ENCODE assay signal across 25 cellular contexts in the genomic region with DNA sequence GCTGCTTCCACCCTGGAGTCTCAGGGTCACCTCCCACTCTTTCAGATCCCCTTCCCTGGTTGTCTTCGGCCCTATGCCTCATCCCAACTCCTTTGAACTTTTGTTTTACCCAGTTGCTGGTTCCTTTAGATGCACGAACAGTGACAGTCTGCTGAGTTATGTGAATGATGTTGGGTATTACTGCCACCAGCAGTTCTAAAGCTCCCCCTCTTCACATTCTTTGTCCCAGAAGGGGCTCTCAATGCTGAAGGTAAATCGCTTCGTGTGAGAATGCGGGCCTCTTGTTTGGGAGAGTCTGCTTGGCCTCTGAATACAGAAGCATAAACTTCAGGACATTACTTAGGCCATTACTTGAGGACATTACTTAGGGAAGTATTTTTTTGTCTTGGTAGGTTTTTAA.
DNase-seq lines count a peak whose midpoint lies in the region; ATAC-seq and TF ChIP-seq lines count a peak whose summit lies in the region.
"Had no signal": no experiment of that assay in that cellular context is flagged by ENCODE, and none has a peak within 500 bp of the region (broad histone marks: within the 10 kb centered on the region; RNA-seq: fewer than 3 reads in every experiment).

No MANE protein-coding gene starts in this region.

- no peak overlapping the region for H2BK120ac ChIP-seq in mesendoderm (ENCODE audit: low read depth, low read length)

- H3K23ac ChIP-seq in mesendoderm (ENCODE audit: low read length) = no peak overlapping the region

- H3K9ac ChIP-seq in NT2/D1 (ENCODE audit: insufficient read length, low read depth) (no peak overlapping the region), mesendoderm (ENCODE audit: low read length) (no peak overlapping the region)
- H3K9ac ChIP-seq: BLaER1, SK-N-SH had no signal

- H3K4me3 ChIP-seq in GM23338 (no peak overlapping the region), NT2/D1 (ENCODE audit: insufficient read length, low read depth) (no peak overlapping the region), mesendoderm (ENCODE audit: low read length) (no peak overlapping the region)
- H3K4me3 ChIP-seq: A549, BLaER1 had no signal

- peak overlapping the region; percentile 18 for H3K4ac ChIP-seq in mesendoderm (ENCODE audit: low read depth, low read length)

- H4K5ac ChIP-seq in mesendoderm (ENCODE audit: low read length) = no peak overlapping the region

- no peaks in the 10 kb centered on the region for H3K9me3 ChIP-seq in NT2/D1 (ENCODE audit: insufficient read depth, low read length)
- H3K9me3 ChIP-seq: A549, BLaER1, SK-N-SH had no signal

- H3K36me3 Mint-ChIP-seq in GM23338 (ENCODE audit: low read depth) (peaks cover 6% of the 10 kb centered on the region), osteocyte (ENCODE audit: unreplicated experiment) (no peaks in the 10 kb centered on the region)
- H3K36me3 Mint-ChIP-seq: CD4-positive, alpha-beta memory T cell had no signal

- no peaks in the 10 kb centered on the region for H3K9me3 Mint-ChIP-seq in GM23338
- peaks cover 5% of the 10 kb centered on the region for H3K9me3 Mint-ChIP-seq in osteocyte (ENCODE audit: unreplicated experiment)

- no peaks in the 10 kb centered on the region for H3F3A ChIP-seq in GM23338 (replicated peaks; ENCODE audit: low read depth)

- H3K27ac ChIP-seq in GM23338 (ENCODE audit: low read depth) = peak overlapping the region; percentile 13; the same call in 1 of the 2 replicates
- H3K27ac ChIP-seq in mesendoderm (ENCODE audit: low read depth, low read length) = peak overlapping the region; percentile 57
- H3K27ac ChIP-seq: BLaER1, HL-60 had no signal

- H3K36me3 ChIP-seq in GM23338 (ENCODE audit: insufficient read depth) (0 out of 2 replicates have a peak, but pooled peaks cover 3% of the 10 kb centered on the region), NT2/D1 (ENCODE audit: insufficient read depth, insufficient read length, low read length) (no peaks in the 10 kb centered on the region), mesendoderm (ENCODE audit: control insufficient read depth, insufficient read depth, low read length) (no peaks in the 10 kb centered on the region)
- H3K36me3 ChIP-seq: BLaER1 had no signal

- H2AK5ac ChIP-seq in mesendoderm (ENCODE audit: low read length) = peak overlapping the region; percentile 62

- peak overlapping the region; percentile 12; the same call in 1 of the 2 replicates for H3K27ac Mint-ChIP-seq in GM23338
- no peak overlapping the region for H3K27ac Mint-ChIP-seq in osteocyte (ENCODE audit: unreplicated experiment)
- H3K27ac Mint-ChIP-seq: CD4-positive, alpha-beta memory T cell had no signal

- H3K56ac ChIP-seq in mesendoderm (ENCODE audit: low read length) = peak overlapping the region; percentile 47

- peaks cover 9% of the 10 kb centered on the region for H3K27me3 Mint-ChIP-seq in GM23338 (ENCODE audit: insufficient read depth, low read depth, poor library complexity)
- H3K27me3 Mint-ChIP-seq in osteocyte (ENCODE audit: unreplicated experiment) = no peaks in the 10 kb centered on the region
- H3K27me3 Mint-ChIP-seq: CD4-positive, alpha-beta memory T cell had no signal

- H2BK15ac ChIP-seq in mesendoderm (replicated peaks; ENCODE audit: low read depth) = no peak overlapping the region

- no peaks in the 10 kb centered on the region for H3K9me2 ChIP-seq in GM23338 (ENCODE audit: insufficient read depth)
- H3K9me2 ChIP-seq: SK-N-SH had no signal

- H3K18ac ChIP-seq in mesendoderm (ENCODE audit: low read length) = peak overlapping the region; percentile 39

- no peaks in the 10 kb centered on the region; the same call in 1 of the 2 replicates for H4K20me1 ChIP-seq in GM23338 (replicated peaks; ENCODE audit: insufficient read depth)
- H4K20me1 ChIP-seq: BLaER1 had no signal

- DNase-seq in GM23338 (ENCODE audit: low spot score) (peak; percentile 27), NT2/D1 (ENCODE audit: low read depth, low spot score) (peak; percentile 11), mesendoderm (peak; percentile 54), osteocyte (ENCODE audit: extremely low spot score, unreplicated experiment) (peak; percentile 60), kidney tubule cell (ENCODE audit: low spot score) (no peak), activated gamma-delta T cell (lab: John Stamatoyannopoulos, UW) (no peak), HPDE6-E6E7 (ENCODE audit: extremely low spot score) (no peak)
- DNase-seq: CD4-positive, alpha-beta memory T cell; DMS153; EL; H7; MM.1S; NCI-H1092; NCI-H2081; NCI-H226; NCI-H524; NCI-H82; PC-3; RPMI8226; SHP77 treated with DMSO at 0.1 percent for 48 hours; SK-N-SH had no signal

- H3K27me3 ChIP-seq in GM23338 (ENCODE audit: insufficient read depth) (no peaks in the 10 kb centered on the region), NT2/D1 (ENCODE audit: insufficient read depth, insufficient read length) (no peaks in the 10 kb centered on the region), mesendoderm (ENCODE audit: insufficient read depth, low read length, poor library complexity) (no peaks in the 10 kb centered on the region)
- H3K27me3 ChIP-seq: BLaER1 had no signal

- H4K8ac ChIP-seq in mesendoderm (ENCODE audit: low read depth, low read length) = no peak overlapping the region

- peak overlapping the region; percentile 59 for H2BK5ac ChIP-seq in mesendoderm (ENCODE audit: low read length)

- no peak for TF ChIP-seq CTCF in GM23338 (conservative IDR thresholded peaks at IDR 0.05; ENCODE audit: low read depth in 2 of 2)
- TF ChIP-seq CTCF in osteocyte (IDR thresholded peaks at IDR 0.05) = no peak

- H3K4me1 Mint-ChIP-seq in GM23338 (peaks cover 21% of the 10 kb centered on the region), osteocyte (ENCODE audit: unreplicated experiment) (peaks cover 8% of the 10 kb centered on the region)
- H3K4me1 Mint-ChIP-seq: CD4-positive, alpha-beta memory T cell had no signal

- H3K4me3 Mint-ChIP-seq in GM23338 = no peak overlapping the region
- no peak overlapping the region for H3K4me3 Mint-ChIP-seq in osteocyte (ENCODE audit: unreplicated experiment)
- H3K4me3 Mint-ChIP-seq: CD4-positive, alpha-beta memory T cell had no signal

- H3K79me1 ChIP-seq in mesendoderm (ENCODE audit: low read length) = peaks cover 3% of the 10 kb centered on the region

- peak; percentile 60 for ATAC-seq in GM23338
- ATAC-seq in HG02763 (IDR thresholded peaks at IDR 0.05; ENCODE audit: unreplicated experiment) = no peak
- ATAC-seq: A549, PC-3 had no signal

- WGBS in mesendoderm (ENCODE audit: extremely low coverage, insufficient coverage, low lambda C conversion rate) = no CpG with 5 or more reads among the region's 5 CpGs

- peaks cover 47% of the 10 kb centered on the region for H3K79me2 ChIP-seq in GM23338 (replicated peaks; ENCODE audit: insufficient read depth)
- no peaks in the 10 kb centered on the region for H3K79me2 ChIP-seq in mesendoderm (ENCODE audit: control insufficient read depth, insufficient read depth, low read length)

- H2AFZ ChIP-seq in GM23338 = no peak overlapping the region

- H3K4me1 ChIP-seq in GM23338 (ENCODE audit: insufficient read depth) (peaks cover 10% of the 10 kb centered on the region; the same call in 1 of the 2 replicates), NT2/D1 (ENCODE audit: insufficient read depth, insufficient read length) (no peaks in the 10 kb centered on the region), mesendoderm (ENCODE audit: control insufficient read depth, low read depth, low read length) (peaks cover 9% of the 10 kb centered on the region)

- H3K4me2 ChIP-seq in GM23338 (no peak overlapping the region), mesendoderm (ENCODE audit: low read length) (no peak overlapping the region)
- H3K4me2 ChIP-seq: A549, BLaER1, SK-N-SH had no signal

TF ChIP-seq in GM23338, 12 proteins besides CTCF, POLR2A, EP300 and RAD21 (continues in another document):
- TF ChIP-seq EZH2phosphoT487 (IDR thresholded peaks at IDR 0.05; ENCODE audit: unreplicated experiment) = no peak
- TF ChIP-seq, protein P1, sequence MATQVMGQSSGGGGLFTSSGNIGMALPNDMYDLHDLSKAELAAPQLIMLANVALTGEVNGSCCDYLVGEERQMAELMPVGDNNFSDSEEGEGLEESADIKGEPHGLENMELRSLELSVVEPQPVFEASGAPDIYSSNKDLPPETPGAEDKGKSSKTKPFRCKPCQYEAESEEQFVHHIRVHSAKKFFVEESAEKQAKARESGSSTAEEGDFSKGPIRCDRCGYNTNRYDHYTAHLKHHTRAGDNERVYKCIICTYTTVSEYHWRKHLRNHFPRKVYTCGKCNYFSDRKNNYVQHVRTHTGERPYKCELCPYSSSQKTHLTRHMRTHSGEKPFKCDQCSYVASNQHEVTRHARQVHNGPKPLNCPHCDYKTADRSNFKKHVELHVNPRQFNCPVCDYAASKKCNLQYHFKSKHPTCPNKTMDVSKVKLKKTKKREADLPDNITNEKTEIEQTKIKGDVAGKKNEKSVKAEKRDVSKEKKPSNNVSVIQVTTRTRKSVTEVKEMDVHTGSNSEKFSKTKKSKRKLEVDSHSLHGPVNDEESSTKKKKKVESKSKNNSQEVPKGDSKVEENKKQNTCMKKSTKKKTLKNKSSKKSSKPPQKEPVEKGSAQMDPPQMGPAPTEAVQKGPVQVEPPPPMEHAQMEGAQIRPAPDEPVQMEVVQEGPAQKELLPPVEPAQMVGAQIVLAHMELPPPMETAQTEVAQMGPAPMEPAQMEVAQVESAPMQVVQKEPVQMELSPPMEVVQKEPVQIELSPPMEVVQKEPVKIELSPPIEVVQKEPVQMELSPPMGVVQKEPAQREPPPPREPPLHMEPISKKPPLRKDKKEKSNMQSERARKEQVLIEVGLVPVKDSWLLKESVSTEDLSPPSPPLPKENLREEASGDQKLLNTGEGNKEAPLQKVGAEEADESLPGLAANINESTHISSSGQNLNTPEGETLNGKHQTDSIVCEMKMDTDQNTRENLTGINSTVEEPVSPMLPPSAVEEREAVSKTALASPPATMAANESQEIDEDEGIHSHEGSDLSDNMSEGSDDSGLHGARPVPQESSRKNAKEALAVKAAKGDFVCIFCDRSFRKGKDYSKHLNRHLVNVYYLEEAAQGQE (IDR thresholded peaks at IDR 0.05; ENCODE audit: unreplicated experiment) = no peak

Comparison
In these comparisons a context has a peak if more than half of its experiments do, and no peak if none do; other contexts are left out.
1. DNase-seq: peak in GM23338 (single experiment), NT2/D1 (single experiment), mesendoderm (single experiment) and osteocyte (single experiment); none in kidney tubule cell (single experiment), activated gamma-delta T cell (single experiment) and HPDE6-E6E7 (single experiment).